Comparison of ENCODE assay signal across 1 cellular context in genomic region chr2:72965016-72965415, GRCh38.
TF ChIP-seq lines count a peak whose summit lies in the region.

No MANE protein-coding gene starts in this region.

TF ChIP-seq in H1, 55 proteins besides CTCF, POLR2A, EP300 and RAD21 (continued from another document):
- no peak for TF ChIP-seq BCL11A (IDR thresholded peaks at IDR 0.05; ENCODE audit: low read depth in 2 of 2, low read length in 2 of 2)
- TF ChIP-seq GTF2F1 (IDR thresholded peaks at IDR 0.05; ENCODE audit: borderline replicate concordance, low read depth, low read length) = no peak
- TF ChIP-seq, protein P1, sequence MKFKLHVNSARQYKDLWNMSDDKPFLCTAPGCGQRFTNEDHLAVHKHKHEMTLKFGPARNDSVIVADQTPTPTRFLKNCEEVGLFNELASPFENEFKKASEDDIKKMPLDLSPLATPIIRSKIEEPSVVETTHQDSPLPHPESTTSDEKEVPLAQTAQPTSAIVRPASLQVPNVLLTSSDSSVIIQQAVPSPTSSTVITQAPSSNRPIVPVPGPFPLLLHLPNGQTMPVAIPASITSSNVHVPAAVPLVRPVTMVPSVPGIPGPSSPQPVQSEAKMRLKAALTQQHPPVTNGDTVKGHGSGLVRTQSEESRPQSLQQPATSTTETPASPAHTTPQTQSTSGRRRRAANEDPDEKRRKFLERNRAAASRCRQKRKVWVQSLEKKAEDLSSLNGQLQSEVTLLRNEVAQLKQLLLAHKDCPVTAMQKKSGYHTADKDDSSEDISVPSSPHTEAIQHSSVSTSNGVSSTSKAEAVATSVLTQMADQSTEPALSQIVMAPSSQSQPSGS (IDR thresholded peaks at IDR 0.05; ENCODE audit: low read length) = no peak
- TF ChIP-seq CEBPB (IDR thresholded peaks at IDR 0.05; ENCODE audit: low read depth, low read length) = no peak
- TF ChIP-seq CREB1 (IDR thresholded peaks at IDR 0.05) = no peak
- no peak for TF ChIP-seq ZNF274 (IDR thresholded peaks at IDR 0.05; ENCODE audit: borderline replicate concordance, extremely low read depth, low read length)
- no peak for TF ChIP-seq TAF1 (IDR thresholded peaks at IDR 0.05; ENCODE audit: low read depth, low read length)
- no peak for TF ChIP-seq SIRT6 (IDR thresholded peaks at IDR 0.05; ENCODE audit: low read length)
- TF ChIP-seq USF2 (IDR thresholded peaks at IDR 0.05; ENCODE audit: low read length) = no peak
- TF ChIP-seq TEAD4 (IDR thresholded peaks at IDR 0.05; ENCODE audit: low read depth, low read length) = no peak
- no peak for TF ChIP-seq SAP30 (IDR thresholded peaks at IDR 0.05; ENCODE audit: insufficient read depth, insufficient replicate concordance, low read length)
- no peak for TF ChIP-seq POLR2AphosphoS5 (IDR thresholded peaks at IDR 0.05; ENCODE audit: low read depth, low read length)
- TF ChIP-seq MAFK (IDR thresholded peaks at IDR 0.05; ENCODE audit: low read depth, low read length) = no peak
- TF ChIP-seq SRF (IDR thresholded peaks at IDR 0.05; ENCODE audit: low read depth, low read length) = no peak
